Comparison of ENCODE assay signal across 23 cellular contexts in genomic region chr16:11329891-11330290, GRCh38. TPM values are rescaled to one million over a fixed set of nuclear protein-coding genes. Genes with fewer than 3 reads are reported as not detected.
DNase-seq lines count a peak whose midpoint lies in the region; ATAC-seq, FAIRE-seq and TF ChIP-seq lines count a peak whose summit lies in the region.
"Had no signal": no experiment of that assay in that cellular context is flagged by ENCODE, and none has a peak within 500 bp of the region (broad histone marks: within the 10 kb centered on the region; RNA-seq: fewer than 3 reads in every experiment).

No MANE protein-coding gene starts in this region.

- TF ChIP-seq EP300 in stomach (IDR thresholded peaks at IDR 0.05), result no peak

- no peaks in the 10 kb centered on the region for H3K9me3 Mint-ChIP-seq in natural killer cell treated with Interleukin-12 subunit alpha and Interleukin-12 subunit beta and Interleukin-15 and Interleukin-18, amount 100 ng/mL, for 72 hours
- no peaks in the 10 kb centered on the region for H3K9me3 Mint-ChIP-seq in natural killer cell
- H3K9me3 Mint-ChIP-seq: activated T-cell treated with anti-CD3 and anti-CD28 coated beads, Interleukin-2, amount 50 U/mL, for 4 hours had no signal

- peaks cover 23% of the 10 kb centered on the region; the same call in 1 of the 2 replicates for H3K4me1 ChIP-seq in iPS-20b (ENCODE audit: insufficient read depth, low read length)
- H3K4me1 ChIP-seq in stomach, result peaks cover 11 to 20% (median 18%) of the 10 kb centered on the region in 4 donors

- H3K27me3 ChIP-seq in iPS-20b (ENCODE audit: insufficient read depth, low read length) (no peaks in the 10 kb centered on the region), stomach (no peaks in the 10 kb centered on the region)
- H3K27me3 ChIP-seq: SJCRH30 had no signal

- H3K27ac Mint-ChIP-seq in natural killer cell treated with Interleukin-12 subunit alpha and Interleukin-12 subunit beta and Interleukin-15 and Interleukin-18, amount 100 ng/mL, for 72 hours, result peak overlapping the region; percentile 10 to 99
- H3K27ac Mint-ChIP-seq in natural killer cell (no peak overlapping the region), T-helper 17 cell (peak overlapping the region; percentile 32)

- ATAC-seq in natural killer cell treated with Interleukin-12 subunit alpha and Interleukin-12 subunit beta and Interleukin-15 and Interleukin-18, amount 100 ng/mL, for 72 hours, result no peak
- no peak for ATAC-seq in natural killer cell
- no peak for ATAC-seq in T-helper 17 cell
- ATAC-seq in HG03442 (IDR thresholded peaks at IDR 0.05; ENCODE audit: unreplicated experiment), result no peak
- ATAC-seq: activated CD8-positive, alpha-beta T cell treated with anti-CD3 and anti-CD28 coated beads for 36 hours; activated T-cell treated with anti-CD3 and anti-CD28 coated beads, Interleukin-2, amount 50 U/mL, for 4 hours; mucosa of descending colon; PC-3 had no signal

- no peak for TF ChIP-seq CTCF in natural killer cell (IDR thresholded peaks at IDR 0.05)
- TF ChIP-seq CTCF in stomach (IDR thresholded peaks at IDR 0.05), result no peak

- intact Hi-C loops in natural killer cell (cut with micrococcal nuclease) (no loop called here), stomach (cut with DNase I; ENCODE audit: low total_unique reads) (no loop called here)

- no peak for DNase-seq in natural killer cell treated with Interleukin-12 subunit alpha and Interleukin-12 subunit beta and Interleukin-15 and Interleukin-18, amount 100 ng/mL, for 72 hours (ENCODE audit: low spot score)
- DNase-seq in natural killer cell (no peak), T-helper 17 cell (no peak), EL (no peak), HTR-8/SVneo (ENCODE audit: insufficient read length, low spot score) (no peak), stomach (no peak)
- DNase-seq: activated CD8-positive, alpha-beta T cell treated with anti-CD3 and anti-CD28 coated beads for 36 hours; activated naive CD4-positive, alpha-beta T cell treated with Interleukin-2 at 50 U/mL for 16 hours; activated T-cell treated with anti-CD3 and anti-CD28 coated beads, Interleukin-2, amount 50 U/mL, for 4 hours; CD4-positive, CD25-positive, alpha-beta regulatory T cell; GDM1; mucosa of descending colon; NCI-H748 treated with DMSO at 0.1 percent for 48 hours; occipital lobe; WERI-Rb-1 had no signal

- H3K27ac ChIP-seq in iPS-20b (ENCODE audit: low read length), result peak overlapping the region; percentile 17
- H3K27ac ChIP-seq in stomach, result no peak overlapping the region
- H3K27ac ChIP-seq: SJCRH30, WERI-Rb-1 had no signal

- H3K36me3 Mint-ChIP-seq in natural killer cell treated with Interleukin-12 subunit alpha and Interleukin-12 subunit beta and Interleukin-15 and Interleukin-18, amount 100 ng/mL, for 72 hours, result peaks cover 10% of the 10 kb centered on the region
- H3K36me3 Mint-ChIP-seq in natural killer cell (no peaks in the 10 kb centered on the region), T-helper 17 cell (ENCODE audit: low read depth) (peaks cover 2% of the 10 kb centered on the region)
- H3K36me3 Mint-ChIP-seq: CD4-positive, CD25-positive, alpha-beta regulatory T cell had no signal

- FAIRE-seq in HTR-8/SVneo (lab: Jason Lieb, UNC), result no peak
- FAIRE-seq: astrocyte had no signal

- H3K9me3 ChIP-seq in T-helper 17 cell (ENCODE audit: control insufficient read depth, low read length, poor library complexity, severe bottlenecking) (no peaks in the 10 kb centered on the region), iPS-20b (ENCODE audit: insufficient read depth, low read depth, low read length) (peaks cover 2% of the 10 kb centered on the region; the same call in 1 of the 2 replicates), stomach (no peaks in the 10 kb centered on the region)
- H3K9me3 ChIP-seq: mucosa of descending colon, SJCRH30 had no signal

- peaks cover 49 to 50% of the 10 kb centered on the region in 2 donors for H3K4me1 Mint-ChIP-seq in natural killer cell treated with Interleukin-12 subunit alpha and Interleukin-12 subunit beta and Interleukin-15 and Interleukin-18, amount 100 ng/mL, for 72 hours (ENCODE audit: low read depth in 2 of 2)
- H3K4me1 Mint-ChIP-seq in natural killer cell (peaks cover 23 to 26% of the 10 kb centered on the region in 2 donors), T-helper 17 cell (peaks cover 32% of the 10 kb centered on the region)

- no peak for TF ChIP-seq POLR2A in stomach (IDR thresholded peaks at IDR 0.05)

- H3K36me3 ChIP-seq in iPS-20b (ENCODE audit: insufficient read depth, low read depth, low read length) (no peaks in the 10 kb centered on the region), stomach (no peaks in the 10 kb centered on the region)
- H3K36me3 ChIP-seq: SJCRH30, WERI-Rb-1 had no signal

- peaks cover 8 to 21% of the 10 kb centered on the region in 2 donors for H3K27me3 Mint-ChIP-seq in natural killer cell treated with Interleukin-12 subunit alpha and Interleukin-12 subunit beta and Interleukin-15 and Interleukin-18, amount 100 ng/mL, for 72 hours
- H3K27me3 Mint-ChIP-seq in natural killer cell (ENCODE audit: low read depth in 2 of 2), result peaks cover 43 to 60% of the 10 kb centered on the region in 2 donors
- H3K27me3 Mint-ChIP-seq in T-helper 17 cell, result no peaks in the 10 kb centered on the region
- H3K27me3 Mint-ChIP-seq: activated CD8-positive, alpha-beta T cell treated with anti-CD3 and anti-CD28 coated beads for 36 hours had no signal

- WGBS in stomach, 5 donors, result 75 to 83% (median 82%) methylated on average over 3 of the region's 3 CpGs

- H3K4me3 ChIP-seq in iPS-20b (ENCODE audit: low read length), result no peak overlapping the region
- no peak overlapping the region for H3K4me3 ChIP-seq in stomach
- H3K4me3 ChIP-seq: mucosa of descending colon had no signal

- H3K4me3 Mint-ChIP-seq in natural killer cell treated with Interleukin-12 subunit alpha and Interleukin-12 subunit beta and Interleukin-15 and Interleukin-18, amount 100 ng/mL, for 72 hours, result no peak overlapping the region
- H3K4me3 Mint-ChIP-seq in natural killer cell (no peak overlapping the region), T-helper 17 cell (no peak overlapping the region)
- H3K4me3 Mint-ChIP-seq: activated T-cell treated with anti-CD3 and anti-CD28 coated beads, Interleukin-2, amount 50 U/mL, for 4 hours had no signal

- H3K9ac ChIP-seq in iPS-20b (ENCODE audit: low read depth, low read length), result peak overlapping the region; percentile 84; the same call in 1 of the 2 replicates

RNA-seq across cellular contexts. Expression of gene RMI2, which starts 15.4 kb away (rescaled TPM):
- total RNA-seq in natural killer cell treated with Interleukin-12 subunit alpha and Interleukin-12 subunit beta and Interleukin-15 and Interleukin-18, amount 100 ng/mL, for 72 hours, result 10 to 100 TPM; 11.6 to 15.2 TPM
- 1 to 10 TPM in 1 of 3 donors, under 1 TPM in 2; 0.83 to 1.1 (median 0.93) TPM for total RNA-seq in natural killer cell
- 1 to 10 TPM; 1.4 to 2.1 TPM for total RNA-seq in T-helper 17 cell
- 10 to 100 TPM in 3 of 5 donors, 1 to 10 TPM in 2; 2.3 to 79.9 (median 10.5) TPM for total RNA-seq in stomach
- polyA plus RNA-seq in stomach, result 1 to 10 TPM; 6.9 to 9.6 (median 7.0) TPM

RNA-seq across cellular contexts. Expression of gene PRM1, which starts 48.8 kb away (rescaled TPM):
- total RNA-seq in natural killer cell treated with Interleukin-12 subunit alpha and Interleukin-12 subunit beta and Interleukin-15 and Interleukin-18, amount 100 ng/mL, for 72 hours, result not detected
- total RNA-seq in natural killer cell (not detected), T-helper 17 cell (not detected), stomach (not detected)
- polyA plus RNA-seq in stomach, result not detected
- total RNA-seq: activated CD8-positive, alpha-beta T cell treated with anti-CD3 and anti-CD28 coated beads for 36 hours; activated T-cell treated with anti-CD3 and anti-CD28 coated beads, Interleukin-2, amount 50 U/mL, for 4 hours; astrocyte; CD4-positive, CD25-positive, alpha-beta regulatory T cell; mucosa of descending colon; occipital lobe; PC-3; renal cortical epithelial cell; SJCRH30; T-helper 2 cell treated with Interferon-gamma antibody and Interleukin-4, amounts not matched to agents 100 ng/mL and 5 ng/mL, for 36 hours; urinary bladder had no signal
- polyA plus RNA-seq: CD4-positive, CD25-positive, alpha-beta regulatory T cell; urinary bladder had no signal

RNA-seq across cellular contexts. Expression of gene PRM2, which starts 53.6 kb away (rescaled TPM):
- total RNA-seq in natural killer cell treated with Interleukin-12 subunit alpha and Interleukin-12 subunit beta and Interleukin-15 and Interleukin-18, amount 100 ng/mL, for 72 hours, result not detected
- not detected for total RNA-seq in natural killer cell
- not detected for total RNA-seq in T-helper 17 cell
- total RNA-seq in stomach, result not detected
- not detected for polyA plus RNA-seq in stomach
- total RNA-seq: activated CD8-positive, alpha-beta T cell treated with anti-CD3 and anti-CD28 coated beads for 36 hours; activated T-cell treated with anti-CD3 and anti-CD28 coated beads, Interleukin-2, amount 50 U/mL, for 4 hours; astrocyte; CD4-positive, CD25-positive, alpha-beta regulatory T cell; mucosa of descending colon; occipital lobe; PC-3; renal cortical epithelial cell; SJCRH30; T-helper 2 cell treated with Interferon-gamma antibody and Interleukin-4, amounts not matched to agents 100 ng/mL and 5 ng/mL, for 36 hours; urinary bladder had no signal
- polyA plus RNA-seq: CD4-positive, CD25-positive, alpha-beta regulatory T cell; urinary bladder had no signal

RNA-seq across cellular contexts. Expression of gene PRM3, which starts 56.5 kb away (rescaled TPM):
- total RNA-seq in natural killer cell treated with Interleukin-12 subunit alpha and Interleukin-12 subunit beta and Interleukin-15 and Interleukin-18, amount 100 ng/mL, for 72 hours, result not detected
- total RNA-seq in natural killer cell (not detected), T-helper 17 cell (not detected), stomach (not detected)
- polyA plus RNA-seq in stomach, result not detected
- total RNA-seq: activated CD8-positive, alpha-beta T cell treated with anti-CD3 and anti-CD28 coated beads for 36 hours; activated T-cell treated with anti-CD3 and anti-CD28 coated beads, Interleukin-2, amount 50 U/mL, for 4 hours; astrocyte; CD4-positive, CD25-positive, alpha-beta regulatory T cell; mucosa of descending colon; occipital lobe; PC-3; renal cortical epithelial cell; SJCRH30; T-helper 2 cell treated with Interferon-gamma antibody and Interleukin-4, amounts not matched to agents 100 ng/mL and 5 ng/mL, for 36 hours; urinary bladder had no signal
- polyA plus RNA-seq: CD4-positive, CD25-positive, alpha-beta regulatory T cell; urinary bladder had no signal

Comparison
In these comparisons a context has a peak if more than half of its experiments do, and no peak if none do; other contexts are left out.
1. H3K27ac Mint-ChIP-seq: peak in natural killer cell treated with Interleukin-12 subunit alpha and Interleukin-12 subunit beta and Interleukin-15 and Interleukin-18, amount 100 ng/mL, for 72 hours (2 of 2) and T-helper 17 cell (single experiment); none in natural killer cell (0 of 2).